8 cellular contexts compared by ENCODE assay signal in genomic region chr16:15045270-15045669, GRCh38. TPM values are rescaled to one million over a fixed set of nuclear protein-coding genes. Genes with fewer than 3 reads are reported as not detected.
A peak's percentile ranks its signal among the peaks of the same experiment; 100 is the strongest.
DNase-seq lines count a peak whose midpoint lies in the region; ATAC-seq, FAIRE-seq and TF ChIP-seq lines count a peak whose summit lies in the region.
"Not testable (repeated sequence)": the region's sequence is repeated elsewhere in the genome, so short reads cannot be mapped to it uniquely, and the experiment has no call there.

No MANE protein-coding gene starts in this region.

- not testable (repeated sequence) for H3K9me3 Mint-ChIP-seq in Caco-2 (ENCODE audit: unreplicated experiment); MCF 10A (ENCODE audit: unreplicated experiment)

- not testable (repeated sequence) for H2BK5ac ChIP-seq in trophoblast cell (ENCODE audit: low read depth, low read length, poor library complexity)

- H2BK12ac ChIP-seq in trophoblast cell (ENCODE audit: low read length): not testable (repeated sequence)

- not testable (repeated sequence) for H3K4me1 ChIP-seq in Caco-2; HEK293 (ENCODE audit: control insufficient read depth, insufficient read depth, low read length); HepG2 (ENCODE audit: insufficient read depth, low read length); trophoblast cell (ENCODE audit: control insufficient read depth in 1 of 2, insufficient read depth in 2 of 2, low read length in 2 of 2)
- peaks cover 11% of the 10 kb centered on the region for H3K4me1 ChIP-seq in lower lobe of right lung

- not testable (repeated sequence) for ATAC-seq in T-helper 17 cell, HepG2, lower lobe of right lung

- not testable (repeated sequence) for H3K14ac ChIP-seq in trophoblast cell (ENCODE audit: low read length)

- H3K4me1 Mint-ChIP-seq in Caco-2 (ENCODE audit: low read depth, unreplicated experiment); T-helper 17 cell; MCF 10A (ENCODE audit: insufficient read depth, unreplicated experiment): not testable (repeated sequence)

- not testable (repeated sequence) for H3K23ac ChIP-seq in trophoblast cell (ENCODE audit: low read length)

- H4K12ac ChIP-seq in trophoblast cell (ENCODE audit: low read depth, low read length): not testable (repeated sequence)

- H3K27ac ChIP-seq in HEK293 (ENCODE audit: extremely low read depth, low read depth, low read length); HepG2 (ENCODE audit: extremely low read length, insufficient read depth, low read length); lower lobe of right lung; trophoblast cell (ENCODE audit: low read depth, low read length): not testable (repeated sequence)

- H4K20me1 ChIP-seq in HepG2 (ENCODE audit: insufficient read depth, low read length): not testable (repeated sequence)

- DNase-seq in Caco-2; T-helper 17 cell; MCF 10A (ENCODE audit: unreplicated experiment); HepG2 (ENCODE audit: low spot score): not testable (repeated sequence)
- peak; percentile 8 for DNase-seq in islet precursor cell
- DNase-seq in lower lobe of right lung: peak; percentile 10
- DNase-seq in trophoblast cell: peak; percentile 48 to 63

- intact Hi-C loops in Caco-2 (cut with micrococcal nuclease; ENCODE audit: unreplicated experiment); MCF 10A (cut with micrococcal nuclease); HepG2 (cut with micrococcal nuclease; ENCODE audit: unreplicated experiment); lower lobe of right lung (cut with DNase I): not testable (repeated sequence)

- not testable (repeated sequence) for FAIRE-seq in HepG2 (lab: Jason Lieb, UNC)

- H3K4ac ChIP-seq in trophoblast cell (ENCODE audit: low read depth, low read length): not testable (repeated sequence)

- not testable (repeated sequence) for H4K8ac ChIP-seq in trophoblast cell (ENCODE audit: low read depth, low read length)

- not testable (repeated sequence) for H3K4me3 Mint-ChIP-seq in Caco-2 (ENCODE audit: unreplicated experiment); T-helper 17 cell; MCF 10A (ENCODE audit: unreplicated experiment)

- not testable (repeated sequence) for H4K91ac ChIP-seq in trophoblast cell (ENCODE audit: low read depth, low read length)

- CTCF ChIA-PET in Caco-2 (lab: Charles Lee); HEK293 (lab: Yijun Ruan, JAX); HepG2 (lab: Yijun Ruan, JAX; ENCODE audit: low intra/inter-chr PET ratio, low total read pairs): not testable (repeated sequence)
- CTCF ChIA-PET in MCF 10A (lab: Yijun Ruan, JAX): interaction anchor here (0.6 to 1.9 kb wide), 2 partner anchors 14 to 397 kb away, joined by 4 to 7 read pairs; no protein-coding TSS in a partner anchor

- not testable (repeated sequence) for TF ChIP-seq POLR2A in HepG2 (IDR thresholded peaks at IDR 0.05; ENCODE audit: insufficient read depth in 1 of 2, low read depth in 2 of 2, low read length in 2 of 2)

- peaks cover 11% of the 10 kb centered on the region for H3K79me2 ChIP-seq in HepG2 (ENCODE audit: insufficient read depth, low read length)
- not testable (repeated sequence) for H3K79me2 ChIP-seq in trophoblast cell (ENCODE audit: control insufficient read depth, insufficient read depth, low read length, poor library complexity)

- not testable (repeated sequence) for H3K18ac ChIP-seq in trophoblast cell (ENCODE audit: low read length)

- not testable (repeated sequence) for H3K4me3 ChIP-seq in Caco-2 (ENCODE audit: low read depth, low read length); HEK293 (ENCODE audit: low read depth, low read length); HepG2 (replicated peaks in 1 of 3; ENCODE audit: insufficient read depth in 1 of 3, low read depth in 2 of 3, low read length in 3 of 3); lower lobe of right lung; trophoblast cell (ENCODE audit: low read depth, low read length)

- not testable (repeated sequence) for TF ChIP-seq CTCF in Caco-2 (IDR thresholded peaks at IDR 0.05; ENCODE audit: insufficient read depth in 1 of 2, low read depth in 1 of 2, low read length in 1 of 2, severe bottlenecking in 1 of 2, unreplicated experiment in 1 of 2); HEK293 (tag by site-specific recombination; IDR thresholded peaks at IDR 0.05); MCF 10A (IDR thresholded peaks at IDR 0.05; ENCODE audit: unreplicated experiment); HepG2 (CRISPR knock-in tag; IDR thresholded peaks at IDR 0.05); lower lobe of right lung (IDR thresholded peaks at IDR 0.05)

- not testable (repeated sequence) for H3K4me2 ChIP-seq in HepG2 (ENCODE audit: low read depth, low read length); trophoblast cell (ENCODE audit: low read length)

- H3K36me3 Mint-ChIP-seq in Caco-2 (ENCODE audit: insufficient read depth, unreplicated experiment) (peaks cover 30% of the 10 kb centered on the region), MCF 10A (ENCODE audit: insufficient read depth, unreplicated experiment) (peaks cover 38% of the 10 kb centered on the region)
- H3K36me3 Mint-ChIP-seq in T-helper 17 cell (ENCODE audit: low read depth): not testable (repeated sequence)

- 94% methylated on average over 9 of the region's 9 CpGs for WGBS in HepG2 (ENCODE audit: low lambda C conversion rate)
- whole genome bisulfite sequencing in trophoblast cell (ENCODE audit: extremely low coverage, insufficient coverage, insufficient read length): no CpG with 5 or more reads among the region's 9 CpGs

- H3K9me3 ChIP-seq in Caco-2; HEK293 (ENCODE audit: control insufficient read depth, insufficient read depth, low read depth, low read length); T-helper 17 cell (ENCODE audit: control insufficient read depth, low read length, poor library complexity, severe bottlenecking); HepG2 (ENCODE audit: low read length); lower lobe of right lung; trophoblast cell (ENCODE audit: insufficient read depth, low read depth, low read length): not testable (repeated sequence)

- H3K79me1 ChIP-seq in trophoblast cell (ENCODE audit: low read length): not testable (repeated sequence)

- H3K9ac ChIP-seq in HepG2 (ENCODE audit: insufficient read depth, low read depth, low read length); trophoblast cell (ENCODE audit: low read length): not testable (repeated sequence)

- H3K27ac Mint-ChIP-seq in Caco-2 (ENCODE audit: unreplicated experiment): peak overlapping the region; percentile 20
- peak overlapping the region; percentile 67 for H3K27ac Mint-ChIP-seq in T-helper 17 cell
- H3K27ac Mint-ChIP-seq in MCF 10A (ENCODE audit: low read depth, unreplicated experiment): peak overlapping the region; percentile 59

- H3K27me3 ChIP-seq in Caco-2 (replicated peaks; ENCODE audit: control insufficient read depth, insufficient read depth, low read length); HepG2 (ENCODE audit: control insufficient read depth in 1 of 2, insufficient read depth in 2 of 2, low read length in 2 of 2); lower lobe of right lung (ENCODE audit: low read depth); trophoblast cell (ENCODE audit: insufficient read depth, low read length): not testable (repeated sequence)

- not testable (repeated sequence) for H2AFZ ChIP-seq in HepG2 (ENCODE audit: low read length); trophoblast cell (ENCODE audit: insufficient read depth, low read length, poor library complexity)

- not testable (repeated sequence) for H2BK120ac ChIP-seq in trophoblast cell (ENCODE audit: insufficient read depth, low read length, poor library complexity)

- not testable (repeated sequence) for H3K27me3 Mint-ChIP-seq in Caco-2 (ENCODE audit: insufficient read depth, unreplicated experiment); T-helper 17 cell; MCF 10A (ENCODE audit: insufficient read depth, unreplicated experiment)

- not testable (repeated sequence) for TF ChIP-seq EP300 in HepG2 (IDR thresholded peaks at IDR 0.05; ENCODE audit: low read depth in 2 of 2, low read length in 2 of 2); HepG2 (CRISPR knock-in tag; IDR thresholded peaks at IDR 0.05; ENCODE audit: borderline replicate concordance)

- H2AK5ac ChIP-seq in trophoblast cell (ENCODE audit: low read length): not testable (repeated sequence)

- not testable (repeated sequence) for BruUV-seq in Caco-2 (replicated peaks; lab: Mats Ljungman, UMichigan); MCF 10A (replicated peaks; lab: Mats Ljungman, UMichigan); HepG2 (replicated peaks; lab: Mats Ljungman, UMichigan)

- H3K36me3 ChIP-seq in Caco-2 (ENCODE audit: control insufficient read depth, insufficient read depth, low read length): not testable (repeated sequence)
- H3K36me3 ChIP-seq in HEK293 (ENCODE audit: control insufficient read depth in 2 of 2, insufficient read depth in 1 of 2, low read length in 2 of 2) (peaks cover 8 to 49% of the 10 kb centered on the region in 2 experiments; a peak in 2 of 3 replicates), HepG2 (replicated peaks in 1 of 2; ENCODE audit: control insufficient read depth in 1 of 2, insufficient read depth in 2 of 2, low read length in 2 of 2) (peaks cover 29 to 44% of the 10 kb centered on the region in 2 experiments), lower lobe of right lung (peaks cover 42% of the 10 kb centered on the region), trophoblast cell (ENCODE audit: control insufficient read depth in 1 of 2, insufficient read depth in 2 of 2, low read length in 2 of 2) (peaks cover 41 to 43% of the 10 kb centered on the region in 2 experiments)

- TF ChIP-seq RAD21 in HepG2 (CRISPR knock-in tag; IDR thresholded peaks at IDR 0.05): not testable (repeated sequence)

- in situ Hi-C loops in HepG2 (cut with HindIII; ENCODE audit: extremely low pct_ligation_motif_present, low pct_unique_long_range_greater_than_20kb): not testable (repeated sequence)

- POLR2A ChIA-PET in Caco-2 (lab: Charles Lee); HEK293 (lab: Yijun Ruan, JAX); MCF 10A (lab: Yijun Ruan, JAX); HepG2 (lab: Yijun Ruan, JAX): not testable (repeated sequence)

RNA-seq across cellular contexts. Expression of gene NTAN1, which starts 10.6 kb away (rescaled TPM):
- 17.7 and 20.9 TPM in 2 replicates for total RNA-seq in Caco-2 (2022)
- total RNA-seq in T-helper 17 cell: 10 to 100 TPM; 26.5 to 34.4 TPM
- total RNA-seq in MCF 10A (2022): 18.9 and 20.6 TPM in 2 replicates
- total RNA-seq in HepG2 (2016; rRNA removed; fragmentation: Illumina TruSeq; extraction: Trizol): 41.8 and 58.3 TPM in 2 replicates
- total RNA-seq in HepG2 (2016; cell fraction: cytosol; rRNA removed; fragmentation: Illumina TruSeq; extraction: Trizol; ENCODE audit: low read depth): 386 and 399 TPM in 2 replicates
- 38.1 and 61.2 TPM in 2 replicates for total RNA-seq in HepG2 (2016; cell fraction: insoluble cytoplasmic fraction; rRNA removed; fragmentation: Illumina TruSeq; extraction: Trizol)
- 288 and 302 TPM in 2 replicates for total RNA-seq in HepG2 (2016; cell fraction: membrane; rRNA removed; fragmentation: Illumina TruSeq; extraction: Trizol)
- total RNA-seq in HepG2 (2016; cell fraction: nucleus; rRNA removed; fragmentation: Illumina TruSeq; extraction: Trizol): 23.6 and 28.1 TPM in 2 replicates
- 103 and 135 TPM in 2 replicates for polyA plus RNA-seq in HepG2 (2011; rRNA removed)
- 76.3 and 86.4 TPM in 2 replicates for polyA plus RNA-seq in HepG2 (2011; cell fraction: cytosol; rRNA removed)
- polyA plus RNA-seq in HepG2 (2011; cell fraction: nucleus; rRNA removed): 51.6 and 57.1 TPM in 2 replicates
- 58.2 and 65.1 TPM in 2 replicates for polyA plus RNA-seq in HepG2 (2012)
- polyA plus RNA-seq in HepG2 (2016; cell fraction: cytosol; fragmentation: Illumina TruSeq; extraction: Trizol; ENCODE audit: low read depth): 580 and 583 TPM in 2 replicates
- 56.0 and 59.7 TPM in 2 replicates for polyA plus RNA-seq in HepG2 (2016; cell fraction: insoluble cytoplasmic fraction; fragmentation: Illumina TruSeq; extraction: Trizol; ENCODE audit: low read depth)
- polyA plus RNA-seq in HepG2 (2016; cell fraction: membrane; fragmentation: Illumina TruSeq; extraction: Trizol; ENCODE audit: low read depth): 344 and 370 TPM in 2 replicates
- polyA plus RNA-seq in HepG2 (2016; cell fraction: nucleus; fragmentation: Illumina TruSeq; extraction: Trizol; ENCODE audit: insufficient read depth, low read depth): 59.0 and 59.9 TPM in 2 replicates
- 45.2 and 119 TPM in 2 replicates for polyA minus RNA-seq in HepG2 (2011; rRNA and poly(A)+ RNA removed; ENCODE audit: low replicate concordance)
- polyA minus RNA-seq in HepG2 (2011; cell fraction: cytosol; rRNA and poly(A)+ RNA removed): 55.7 and 63.7 TPM in 2 replicates
- 36.7 and 38.4 TPM in 2 replicates for polyA minus RNA-seq in HepG2 (2011; cell fraction: nucleus; rRNA and poly(A)+ RNA removed)
- 40.7 TPM for total RNA-seq in lower lobe of right lung
- 56.5 and 60.0 TPM in 2 replicates for polyA plus RNA-seq in trophoblast cell (2013)

RNA-seq across cellular contexts. Expression of gene RRN3, which starts 48.8 kb away (rescaled TPM):
- total RNA-seq in Caco-2 (2022): 29.6 and 32.2 TPM in 2 replicates
- 10 to 100 TPM; 32.9 to 37.2 TPM for total RNA-seq in T-helper 17 cell
- 38.8 and 39.7 TPM in 2 replicates for total RNA-seq in MCF 10A (2022)
- 67.0 and 101 TPM in 2 replicates for total RNA-seq in HepG2 (2016; rRNA removed; fragmentation: Illumina TruSeq; extraction: Trizol)
- total RNA-seq in HepG2 (2016; cell fraction: cytosol; rRNA removed; fragmentation: Illumina TruSeq; extraction: Trizol; ENCODE audit: low read depth): 4.5 and 7.2 TPM in 2 replicates
- total RNA-seq in HepG2 (2016; cell fraction: insoluble cytoplasmic fraction; rRNA removed; fragmentation: Illumina TruSeq; extraction: Trizol): 66.8 and 102 TPM in 2 replicates
- total RNA-seq in HepG2 (2016; cell fraction: membrane; rRNA removed; fragmentation: Illumina TruSeq; extraction: Trizol): 13.9 and 15.7 TPM in 2 replicates
- 48.4 and 52.4 TPM in 2 replicates for total RNA-seq in HepG2 (2016; cell fraction: nucleus; rRNA removed; fragmentation: Illumina TruSeq; extraction: Trizol)
- polyA plus RNA-seq in HepG2 (2011; rRNA removed): 43.5 and 45.8 TPM in 2 replicates
- 20.4 and 34.2 TPM in 2 replicates for polyA plus RNA-seq in HepG2 (2011; cell fraction: cytosol; rRNA removed)
- polyA plus RNA-seq in HepG2 (2011; cell fraction: nucleus; rRNA removed): 25.0 and 25.7 TPM in 2 replicates
- 38.3 and 41.0 TPM in 2 replicates for polyA plus RNA-seq in HepG2 (2012)
- polyA plus RNA-seq in HepG2 (2016; cell fraction: cytosol; fragmentation: Illumina TruSeq; extraction: Trizol; ENCODE audit: low read depth): 1.9 and 2.1 TPM in 2 replicates
- 73.5 and 79.0 TPM in 2 replicates for polyA plus RNA-seq in HepG2 (2016; cell fraction: insoluble cytoplasmic fraction; fragmentation: Illumina TruSeq; extraction: Trizol; ENCODE audit: low read depth)
- 5.8 and 6.6 TPM in 2 replicates for polyA plus RNA-seq in HepG2 (2016; cell fraction: membrane; fragmentation: Illumina TruSeq; extraction: Trizol; ENCODE audit: low read depth)
- 64.5 and 64.7 TPM in 2 replicates for polyA plus RNA-seq in HepG2 (2016; cell fraction: nucleus; fragmentation: Illumina TruSeq; extraction: Trizol; ENCODE audit: insufficient read depth, low read depth)
- polyA minus RNA-seq in HepG2 (2011; rRNA and poly(A)+ RNA removed; ENCODE audit: low replicate concordance): 42.6 and 47.9 TPM in 2 replicates
- polyA minus RNA-seq in HepG2 (2011; cell fraction: cytosol; rRNA and poly(A)+ RNA removed): 36.9 and 45.0 TPM in 2 replicates
- 42.0 and 45.3 TPM in 2 replicates for polyA minus RNA-seq in HepG2 (2011; cell fraction: nucleus; rRNA and poly(A)+ RNA removed)
- total RNA-seq in lower lobe of right lung: 23.0 TPM
- 10.4 and 11.3 TPM in 2 replicates for polyA plus RNA-seq in trophoblast cell (2013)
